In genomic region chr2:191486584-191487320, GRCh38 we compare ENCODE assay signal across 11 cellular contexts.
DNase-seq lines count a peak whose midpoint lies in the region; ATAC-seq and TF ChIP-seq lines count a peak whose summit lies in the region.
"Had no signal": no experiment of that assay in that cellular context is flagged by ENCODE, and none has a peak within 500 bp of the region (broad histone marks: within the 10 kb centered on the region; RNA-seq: fewer than 3 reads in every experiment).

No MANE protein-coding gene starts in this region.

- H3K27ac Mint-ChIP-seq in activated naive CD4-positive, alpha-beta T cell treated with anti-CD3 and anti-CD28 coated beads, Interleukin-2, amount 50 U/mL, for 72 hours: no peak overlapping the region
- H3K27ac Mint-ChIP-seq: nephron progenitor cell had no signal

- TF ChIP-seq POLR2A in esophagus squamous epithelium (IDR thresholded peaks at IDR 0.05): no peak

- H3K9me3 ChIP-seq in PC-3 (ENCODE audit: low read length) (peaks cover 10% of the 10 kb centered on the region; the same call in 1 of the 2 replicates), esophagus squamous epithelium (peaks cover 0 to 11% (median 2%) of the 10 kb centered on the region in 3 donors), skeletal muscle satellite cell (replicated peaks; ENCODE audit: low read length) (peaks cover 2% of the 10 kb centered on the region)

- H4K20me1 ChIP-seq in PC-3 (ENCODE audit: low read length): no peaks in the 10 kb centered on the region

- H3K4me3 ChIP-seq in PC-3 (ENCODE audit: low read length) (no peak overlapping the region), esophagus squamous epithelium (no peak overlapping the region), skeletal muscle satellite cell (ENCODE audit: low read length) (peak overlapping the region; percentile 47)
- H3K4me3 ChIP-seq: coronary artery had no signal

- intact Hi-C loops in PC-3 (cut with micrococcal nuclease): loop anchor here (5.0 kb wide), 1 partner anchor 74 kb away; no protein-coding TSS in a partner anchor
- intact Hi-C loops in esophagus squamous epithelium (cut with DNase I): no loop called here

- POLR2A ChIA-PET in PC-3 (lab: Charles Lee; ENCODE audit: unreplicated experiment): no interaction called here

- no peaks in the 10 kb centered on the region for H3K36me3 ChIP-seq in PC-3 (ENCODE audit: low read depth, low read length)
- H3K36me3 ChIP-seq in esophagus squamous epithelium: no peaks in the 10 kb centered on the region
- no peaks in the 10 kb centered on the region for H3K36me3 ChIP-seq in skeletal muscle satellite cell (ENCODE audit: insufficient read depth, low read length)

- no peak overlapping the region for H3K9ac ChIP-seq in PC-3 (ENCODE audit: low read length)
- peak overlapping the region; percentile 56 for H3K9ac ChIP-seq in skeletal muscle satellite cell (ENCODE audit: low read depth, low read length)

- ATAC-seq in activated naive CD4-positive, alpha-beta T cell treated with anti-CD3 and anti-CD28 coated beads, Interleukin-2, amount 50 U/mL, for 72 hours: peak; percentile 33 to 60
- ATAC-seq in PC-3: peak; percentile 99

- H3K27me3 ChIP-seq in PC-3 (ENCODE audit: low read length): no peaks in the 10 kb centered on the region
- H3K27me3 ChIP-seq in esophagus squamous epithelium: no peaks in the 10 kb centered on the region
- no peaks in the 10 kb centered on the region for H3K27me3 ChIP-seq in skeletal muscle satellite cell (ENCODE audit: control insufficient read depth, insufficient read depth, low read length)

- no peaks in the 10 kb centered on the region for H3F3A ChIP-seq in PC-3 (ENCODE audit: low read length, unreplicated experiment)

- H3K36me3 Mint-ChIP-seq in activated naive CD4-positive, alpha-beta T cell treated with anti-CD3 and anti-CD28 coated beads, Interleukin-2, amount 50 U/mL, for 72 hours: peaks cover 8 to 11% of the 10 kb centered on the region in 2 donors

- CTCF ChIA-PET in PC-3 (lab: Charles Lee): no interaction called here

- no peak for DNase-seq in activated naive CD4-positive, alpha-beta T cell treated with anti-CD3 and anti-CD28 coated beads, Interleukin-2, amount 50 U/mL, for 72 hours (ENCODE audit: low spot score in 2 of 2)
- DNase-seq in activated naive CD4-positive, alpha-beta T cell treated with anti-CD3 and anti-CD28 coated beads, Interleukin-2, amount 50 U/mL, for 16 hours: no peak
- peak; percentile 90 for DNase-seq in PC-3
- no peak for DNase-seq in esophagus squamous epithelium (lab: John Stamatoyannopoulos, UW)
- no peak for DNase-seq in superior temporal gyrus (ENCODE audit: extremely low spot score)
- no peak for DNase-seq in medulla oblongata (ENCODE audit: extremely low spot score)
- no peak for DNase-seq in NK-92 (lab: John Stamatoyannopoulos, UW; ENCODE audit: unreplicated experiment)
- DNase-seq: nephron progenitor cell, substantia nigra had no signal

- H3K79me2 ChIP-seq in PC-3 (ENCODE audit: low read length): no peaks in the 10 kb centered on the region

- no peak overlapping the region for H2AFZ ChIP-seq in PC-3 (ENCODE audit: low read length)

- TF ChIP-seq CTCF in PC-3 (conservative IDR thresholded peaks at IDR 0.05; ENCODE audit: low read depth, low read length): no peak
- TF ChIP-seq CTCF in esophagus squamous epithelium (IDR thresholded peaks at IDR 0.05): no peak

- no TSS peak for BruUV-seq in PC-3 (replicated peaks; lab: Mats Ljungman, UMichigan)

- H3K9me2 ChIP-seq in PC-3 (replicated peaks; ENCODE audit: low read length): no peaks in the 10 kb centered on the region

- H3K4me1 ChIP-seq in PC-3 (ENCODE audit: insufficient read depth, low read length) (peaks cover 12% of the 10 kb centered on the region), esophagus squamous epithelium (peaks cover 0 to 28% (median 8%) of the 10 kb centered on the region in 3 donors), skeletal muscle satellite cell (ENCODE audit: control insufficient read depth, insufficient read depth, low read length) (peaks cover 21% of the 10 kb centered on the region)

- peak overlapping the region; percentile 36; the same call in 1 of the 2 replicates for H3K4me2 ChIP-seq in PC-3 (ENCODE audit: low read length)
- H3K4me2 ChIP-seq in skeletal muscle satellite cell (ENCODE audit: low read length): peak overlapping the region; percentile 62

- peak overlapping the region; percentile 8 for H3K27ac ChIP-seq in PC-3 (ENCODE audit: low read length)
- peak overlapping the region in 3 of 4 donors; percentile 61 to 73 (median 67) for H3K27ac ChIP-seq in esophagus squamous epithelium
- H3K27ac ChIP-seq: coronary artery had no signal

- H3K9me3 Mint-ChIP-seq in activated naive CD4-positive, alpha-beta T cell treated with anti-CD3 and anti-CD28 coated beads, Interleukin-2, amount 50 U/mL, for 72 hours: peaks cover 10 to 26% of the 10 kb centered on the region in 2 donors

- 24 to 30% methylated on average over 3 of the region's 3 CpGs for WGBS in esophagus squamous epithelium, 2 donors
